In genomic region chr6:155701342-155701741, GRCh38 we compare ENCODE assay signal across 27 cellular contexts.
"Had no signal": no experiment of that assay in that cellular context is flagged by ENCODE, and none has a peak within 500 bp of the region (broad histone marks: within the 10 kb centered on the region; RNA-seq: fewer than 3 reads in every experiment).

No MANE protein-coding gene starts in this region.

- H3K4me1 ChIP-seq: prostate gland, stomach, testis, thyroid gland, upper lobe of left lung, vagina had no signal

- H3K27ac ChIP-seq: left ventricle myocardium inferior, pancreas, prostate gland, skin epidermis, stomach, testis, thyroid gland, transverse colon, upper lobe of left lung, vagina had no signal

- ATAC-seq: left colon; naive thymus-derived CD8-positive, alpha-beta T cell; pancreas; right cardiac atrium; sciatic nerve; stimulated activated naive B cell treated with anti-CD40 and anti-IgM and Interleukin-4, amounts not matched to agents 10 μg/mL and 1 μg/mL and 100 μg/mL, for 72 hours; stimulated activated naive CD8-positive, alpha-beta T cell treated with anti-CD3 and anti-CD28 coated beads, Interleukin-15, Interleukin-2, amounts not matched to agents 100 U/mL and 50 U/mL, for 24 hours had no signal

- H3K9me3 Mint-ChIP-seq: naive thymus-derived CD8-positive, alpha-beta T cell had no signal

- H3K27ac Mint-ChIP-seq: immature natural killer cell; naive thymus-derived CD8-positive, alpha-beta T cell; nephron; stimulated activated naive B cell treated with anti-CD40 and anti-IgM and Interleukin-4, amounts not matched to agents 10 μg/mL and 1 μg/mL and 100 μg/mL, for 72 hours had no signal

- H3K36me3 ChIP-seq: left ventricle myocardium inferior, pancreas, prostate gland, stomach, thyroid gland, transverse colon, upper lobe of left lung, vagina had no signal

- H3K4me3 Mint-ChIP-seq: immature natural killer cell; naive thymus-derived CD8-positive, alpha-beta T cell; nephron; stimulated activated naive B cell treated with anti-CD40 and anti-IgM and Interleukin-4, amounts not matched to agents 10 μg/mL and 1 μg/mL and 100 μg/mL, for 72 hours had no signal

- H3K4me1 Mint-ChIP-seq: immature natural killer cell; naive thymus-derived CD8-positive, alpha-beta T cell; nephron; stimulated activated naive B cell treated with anti-CD40 and anti-IgM and Interleukin-4, amounts not matched to agents 10 μg/mL and 1 μg/mL and 100 μg/mL, for 72 hours had no signal

- H3K4me3 ChIP-seq: left ventricle myocardium inferior, lung, pancreas, prostate gland, skin epidermis, stomach, testis, thyroid gland, transverse colon, upper lobe of left lung, vagina had no signal

- H3K27me3 ChIP-seq: pancreas, stomach, testis, thyroid gland, transverse colon, upper lobe of left lung, vagina had no signal

- DNase-seq: hypothalamus; immature natural killer cell; kidney; left colon; left ventricle myocardium inferior; naive thymus-derived CD8-positive, alpha-beta T cell; pancreas; posterior cingulate gyrus; retina; right cardiac atrium; stimulated activated CD4-positive, alpha-beta T cell treated with anti-CD3 and anti-CD28 coated beads, Interleukin-12 subunit alpha, Interleukin-12 subunit beta, amount 100 ng/mL, for 4 hours; stimulated activated CD4-positive, alpha-beta T cell treated with anti-CD3 and anti-CD28 coated beads, Interleukin-15, amount 100 ng/mL, for 24 hours; stimulated activated CD4-positive, alpha-beta T cell treated with anti-CD3 and anti-CD28 coated beads, Interleukin-2, amount 100 ng/mL, for 24 hours; stimulated activated CD4-positive, alpha-beta T cell treated with anti-CD3 and anti-CD28 coated beads, Interleukin-4, amount 100 ng/mL, for 1 hour; stimulated activated naive B cell treated with anti-CD40 and anti-IgM and Interleukin-4, amounts not matched to agents 10 μg/mL and 1 μg/mL and 100 μg/mL, for 72 hours; stimulated activated naive CD8-positive, alpha-beta T cell treated with anti-CD3 and anti-CD28 coated beads, Interleukin-15, Interleukin-2, amounts not matched to agents 100 U/mL and 50 U/mL, for 24 hours; stomach; testis; thyroid gland; transverse colon; upper lobe of left lung had no signal

- H3K36me3 Mint-ChIP-seq: immature natural killer cell; naive thymus-derived CD8-positive, alpha-beta T cell; stimulated activated naive B cell treated with anti-CD40 and anti-IgM and Interleukin-4, amounts not matched to agents 10 μg/mL and 1 μg/mL and 100 μg/mL, for 72 hours had no signal
